Comparison of ENCODE assay signal across 8 cellular contexts in genomic region chr17:50721194-50722010, GRCh38.
DNase-seq lines count a peak whose midpoint lies in the region; ATAC-seq, FAIRE-seq and TF ChIP-seq lines count a peak whose summit lies in the region.

No MANE protein-coding gene starts in this region.

- H3K9ac ChIP-seq in ES-I3 (ENCODE audit: low read depth, low read length): peak overlapping the region; percentile 99; the same call in 1 of the 2 replicates

- no peak for ATAC-seq in GM18909 (IDR thresholded peaks at IDR 0.05; ENCODE audit: poor library complexity, unreplicated experiment)

- H3K4me3 ChIP-seq in NB4 (ENCODE audit: low read depth, low read length) (peak overlapping the region; percentile 90), cardiac fibroblast (replicated peaks in 1 of 2; ENCODE audit: low read depth in 2 of 2, low read length in 2 of 2) (peak overlapping the region; percentile 75 to 83), muscle layer of duodenum (ENCODE audit: low read depth in 1 of 2, low read length in 2 of 2) (peak overlapping the region; percentile 71 to 89)

- H3K9me3 ChIP-seq in ES-I3 (ENCODE audit: control insufficient read depth, insufficient read depth, low read length): no peaks in the 10 kb centered on the region
- no peaks in the 10 kb centered on the region for H3K9me3 ChIP-seq in muscle layer of duodenum (ENCODE audit: control insufficient read depth in 1 of 2, low read length in 2 of 2)

- no peak for TF ChIP-seq POLR2A in NB4 (IDR thresholded peaks at IDR 0.05; ENCODE audit: extremely low read depth, insufficient read length)

- TF ChIP-seq CTCF in NB4 (IDR thresholded peaks at IDR 0.05; ENCODE audit: low read depth, low read length): no peak
- TF ChIP-seq CTCF in cardiac fibroblast (IDR thresholded peaks at IDR 0.05; ENCODE audit: low read depth, low read length): no peak
- no peak for TF ChIP-seq CTCF in D721Med (IDR thresholded peaks at IDR 0.05; ENCODE audit: insufficient read depth, missing control alignments)

- DNase-seq in NB4 (ENCODE audit: low read depth) (peak; percentile 54), cardiac fibroblast (ENCODE audit: low read depth in 2 of 2) (peak in 1 of 2 donors; percentile 24), DMS153 (lab: John Stamatoyannopoulos, UW) (no peak), D721Med (ENCODE audit: insufficient read length, low spot score) (no peak), islet precursor cell (no peak)

- H3K4me1 ChIP-seq in ES-I3 (ENCODE audit: insufficient read depth, low read length) (peaks cover 18% of the 10 kb centered on the region), muscle layer of duodenum (ENCODE audit: control insufficient read depth in 1 of 2, insufficient read depth in 2 of 2, low read length in 2 of 2) (peaks cover 17 to 48% of the 10 kb centered on the region in 2 donors)

- H3K27ac ChIP-seq in muscle layer of duodenum (ENCODE audit: low read length): peak overlapping the region; percentile 95

- H3K36me3 ChIP-seq in ES-I3 (ENCODE audit: insufficient read depth, low read length) (no peaks in the 10 kb centered on the region), muscle layer of duodenum (ENCODE audit: control insufficient read depth in 1 of 2, insufficient read depth in 2 of 2, low read length in 2 of 2) (no peaks in the 10 kb centered on the region)

- FAIRE-seq in D721Med (lab: Jason Lieb, UNC): no peak

- H3K27me3 ChIP-seq in muscle layer of duodenum (ENCODE audit: low read depth, low read length): no peaks in the 10 kb centered on the region
